11 cellular contexts compared by ENCODE assay signal in the genomic region with DNA sequence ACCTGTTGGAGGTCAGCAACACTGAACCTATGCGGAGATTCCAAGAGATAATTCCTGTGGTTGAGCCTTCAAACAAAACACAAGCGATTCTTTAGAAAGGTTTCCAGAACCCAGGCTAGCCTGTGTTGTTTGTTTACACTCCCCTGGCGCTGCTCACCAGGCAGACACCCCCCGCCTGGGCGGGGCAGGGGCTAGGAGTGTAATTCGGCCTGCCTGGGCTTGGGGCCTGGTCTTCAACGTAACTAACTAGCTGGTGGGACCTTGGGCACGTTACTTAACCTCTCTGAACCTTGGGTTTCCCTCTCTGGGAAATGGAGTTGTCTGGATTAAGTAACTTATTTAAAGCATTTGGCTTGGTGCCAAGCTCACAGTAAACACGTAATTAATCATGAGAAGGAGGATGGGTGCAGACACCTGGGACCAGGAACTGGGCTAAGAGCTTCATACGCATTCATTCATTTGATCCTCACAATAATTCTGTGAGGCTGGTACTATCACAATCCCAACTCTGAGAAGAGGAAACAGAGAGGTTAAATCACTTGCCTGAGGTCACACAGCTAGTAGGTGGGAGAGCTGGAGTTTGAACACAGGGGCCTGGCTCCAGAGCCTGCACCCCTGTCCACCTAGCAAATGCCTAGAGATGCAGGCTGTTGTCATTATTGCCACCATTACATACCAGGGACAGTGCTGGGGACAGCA. TPM values are rescaled to one million over a fixed set of nuclear protein-coding genes. Genes with fewer than 3 reads are reported as not detected.
A peak's percentile ranks its signal among the peaks of the same experiment; 100 is the strongest.
DNase-seq lines count a peak whose midpoint lies in the region; ATAC-seq and TF ChIP-seq lines count a peak whose summit lies in the region.
"Had no signal": no experiment of that assay in that cellular context is flagged by ENCODE, and none has a peak within 500 bp of the region (broad histone marks: within the 10 kb centered on the region; RNA-seq: fewer than 3 reads in every experiment).

No MANE protein-coding gene starts in this region.

- intact Hi-C loops in activated T-helper 2 cell treated with anti-CD3 and anti-CD28 coated beads, Interferon-gamma antibody, Interleukin-2, Interleukin-4, amounts not matched to agents 10 μg/mL and 5 μg/mL and 100 μg/mL, durations not matched to agents 14 hours and 24 hours and 36 hours (cut with micrococcal nuclease): no loop called here

- H3K27ac Mint-ChIP-seq in activated T-helper 2 cell treated with anti-CD3 and anti-CD28 coated beads, Interferon-gamma antibody, Interleukin-2, Interleukin-4, amounts not matched to agents 10 μg/mL and 5 μg/mL and 100 μg/mL, durations not matched to agents 14 hours and 24 hours and 36 hours: peak overlapping the region; percentile 8
- H3K27ac Mint-ChIP-seq: HFFc6 had no signal

- no peaks in the 10 kb centered on the region for H3K27me3 Mint-ChIP-seq in activated T-helper 2 cell treated with anti-CD3 and anti-CD28 coated beads, Interferon-gamma antibody, Interleukin-2, Interleukin-4, amounts not matched to agents 10 μg/mL and 5 μg/mL and 100 μg/mL, durations not matched to agents 14 hours and 24 hours and 36 hours (ENCODE audit: low read depth)
- H3K27me3 Mint-ChIP-seq: effector memory CD8-positive, alpha-beta T cell had no signal

- TF ChIP-seq CTCF in DOHH2 (IDR thresholded peaks at IDR 0.05; ENCODE audit: low read depth, low read length, poor library complexity, severe bottlenecking): no peak

- H3K36me3 ChIP-seq in DOHH2 (ENCODE audit: control insufficient read depth, low read length): no peaks in the 10 kb centered on the region

- H3K4me2 ChIP-seq in DOHH2 (ENCODE audit: low read length): peak overlapping the region; percentile 46

- no peaks in the 10 kb centered on the region for H3K9me3 Mint-ChIP-seq in activated T-helper 2 cell treated with anti-CD3 and anti-CD28 coated beads, Interferon-gamma antibody, Interleukin-2, Interleukin-4, amounts not matched to agents 10 μg/mL and 5 μg/mL and 100 μg/mL, durations not matched to agents 14 hours and 24 hours and 36 hours
- H3K9me3 Mint-ChIP-seq: effector memory CD8-positive, alpha-beta T cell; HFFc6 had no signal

- no peak overlapping the region for H3K4me3 ChIP-seq in DOHH2 (ENCODE audit: low read length)

- H3K4me1 ChIP-seq in DOHH2 (ENCODE audit: control insufficient read depth, low read length): peaks cover 17% of the 10 kb centered on the region

- DNase-seq in NAMALWA (ENCODE audit: low spot score) (peak; percentile 50), myocyte (ENCODE audit: low read depth) (peak; percentile 18), caudate nucleus (lab: John Stamatoyannopoulos, UW) (no peak)
- DNase-seq in activated T-helper 2 cell treated with anti-CD3 and anti-CD28 coated beads, Interferon-gamma antibody, Interleukin-2, Interleukin-4, amounts not matched to agents 10 μg/mL and 5 μg/mL and 100 μg/mL, durations not matched to agents 14 hours and 24 hours and 36 hours (ENCODE audit: low spot score): no peak
- DNase-seq: effector memory CD8-positive, alpha-beta T cell; HFFc6; NCI-H187 had no signal

- H4K20me1 ChIP-seq in DOHH2 (ENCODE audit: control insufficient read depth, insufficient read depth, low read depth, low read length): no peaks in the 10 kb centered on the region

- H3K9me3 ChIP-seq in DOHH2 (ENCODE audit: control insufficient read depth, insufficient read depth, low read length): no peaks in the 10 kb centered on the region

- ATAC-seq in GM21723 (IDR thresholded peaks at IDR 0.05; ENCODE audit: unreplicated experiment) (no peak), GM19395 (IDR thresholded peaks at IDR 0.05; ENCODE audit: unreplicated experiment) (no peak), HG03378 (IDR thresholded peaks at IDR 0.05; ENCODE audit: unreplicated experiment) (no peak)
- ATAC-seq: effector memory CD8-positive, alpha-beta T cell had no signal

- peaks cover 13% of the 10 kb centered on the region for H3K4me1 Mint-ChIP-seq in activated T-helper 2 cell treated with anti-CD3 and anti-CD28 coated beads, Interferon-gamma antibody, Interleukin-2, Interleukin-4, amounts not matched to agents 10 μg/mL and 5 μg/mL and 100 μg/mL, durations not matched to agents 14 hours and 24 hours and 36 hours (ENCODE audit: low read depth)

- H3K9me2 ChIP-seq in DOHH2 (replicated peaks; ENCODE audit: control insufficient read depth, low read length): no peaks in the 10 kb centered on the region

- H3K27me3 ChIP-seq in DOHH2 (ENCODE audit: control insufficient read depth, low read length): no peaks in the 10 kb centered on the region

- no peak overlapping the region for H3K27ac ChIP-seq in DOHH2 (ENCODE audit: low read depth, low read length)
- H3K27ac ChIP-seq in caudate nucleus (ENCODE audit: low read depth, low read length): no peak overlapping the region

- H3K79me2 ChIP-seq in DOHH2 (ENCODE audit: control insufficient read depth, low read length): no peaks in the 10 kb centered on the region

- peaks cover 5% of the 10 kb centered on the region for H3K36me3 Mint-ChIP-seq in activated T-helper 2 cell treated with anti-CD3 and anti-CD28 coated beads, Interferon-gamma antibody, Interleukin-2, Interleukin-4, amounts not matched to agents 10 μg/mL and 5 μg/mL and 100 μg/mL, durations not matched to agents 14 hours and 24 hours and 36 hours (ENCODE audit: low read depth)

- no peak overlapping the region for H3K4me3 Mint-ChIP-seq in activated T-helper 2 cell treated with anti-CD3 and anti-CD28 coated beads, Interferon-gamma antibody, Interleukin-2, Interleukin-4, amounts not matched to agents 10 μg/mL and 5 μg/mL and 100 μg/mL, durations not matched to agents 14 hours and 24 hours and 36 hours (ENCODE audit: low read depth)
- H3K4me3 Mint-ChIP-seq: effector memory CD8-positive, alpha-beta T cell; HFFc6 had no signal

- H3F3A ChIP-seq in DOHH2 (ENCODE audit: control insufficient read depth, insufficient read depth): 0 out of 2 replicates have a peak, but pooled peaks cover 2% of the 10 kb centered on the region

RNA-seq across cellular contexts. Expression of a gene that starts 7.6 kb away (rescaled TPM):
- 50.7 and 58.0 TPM in 2 replicates for total RNA-seq in activated T-helper 2 cell treated with anti-CD3 and anti-CD28 coated beads, Interferon-gamma antibody, Interleukin-2, Interleukin-4, amounts not matched to agents 10 μg/mL and 5 μg/mL and 100 μg/mL, durations not matched to agents 14 hours and 24 hours and 36 hours
- total RNA-seq in myocyte: 6.6 and 31.2 TPM in 2 replicates
- 4.5 TPM for polyA plus RNA-seq in myocyte (2012)

RNA-seq across cellular contexts. Expression of a gene that starts 50.2 kb away (rescaled TPM):
- total RNA-seq in activated T-helper 2 cell treated with anti-CD3 and anti-CD28 coated beads, Interferon-gamma antibody, Interleukin-2, Interleukin-4, amounts not matched to agents 10 μg/mL and 5 μg/mL and 100 μg/mL, durations not matched to agents 14 hours and 24 hours and 36 hours: 33.1 and 38.9 TPM in 2 replicates
- 16.9 and 30.5 TPM in 2 replicates for total RNA-seq in myocyte
- 24.9 TPM for polyA plus RNA-seq in myocyte (2012)

Comparison
In these comparisons a context has a peak if more than half of its experiments do, and no peak if none do; other contexts are left out.
1. DNase-seq: peak in NAMALWA (single experiment) and myocyte (single experiment); none in activated T-helper 2 cell treated with anti-CD3 and anti-CD28 coated beads, Interferon-gamma antibody, Interleukin-2, Interleukin-4, amounts not matched to agents 10 μg/mL and 5 μg/mL and 100 μg/mL, durations not matched to agents 14 hours and 24 hours and 36 hours (single experiment) and caudate nucleus (0 of 61).